Comparison of ENCODE assay signal across 1 cellular context in the genomic region with DNA sequence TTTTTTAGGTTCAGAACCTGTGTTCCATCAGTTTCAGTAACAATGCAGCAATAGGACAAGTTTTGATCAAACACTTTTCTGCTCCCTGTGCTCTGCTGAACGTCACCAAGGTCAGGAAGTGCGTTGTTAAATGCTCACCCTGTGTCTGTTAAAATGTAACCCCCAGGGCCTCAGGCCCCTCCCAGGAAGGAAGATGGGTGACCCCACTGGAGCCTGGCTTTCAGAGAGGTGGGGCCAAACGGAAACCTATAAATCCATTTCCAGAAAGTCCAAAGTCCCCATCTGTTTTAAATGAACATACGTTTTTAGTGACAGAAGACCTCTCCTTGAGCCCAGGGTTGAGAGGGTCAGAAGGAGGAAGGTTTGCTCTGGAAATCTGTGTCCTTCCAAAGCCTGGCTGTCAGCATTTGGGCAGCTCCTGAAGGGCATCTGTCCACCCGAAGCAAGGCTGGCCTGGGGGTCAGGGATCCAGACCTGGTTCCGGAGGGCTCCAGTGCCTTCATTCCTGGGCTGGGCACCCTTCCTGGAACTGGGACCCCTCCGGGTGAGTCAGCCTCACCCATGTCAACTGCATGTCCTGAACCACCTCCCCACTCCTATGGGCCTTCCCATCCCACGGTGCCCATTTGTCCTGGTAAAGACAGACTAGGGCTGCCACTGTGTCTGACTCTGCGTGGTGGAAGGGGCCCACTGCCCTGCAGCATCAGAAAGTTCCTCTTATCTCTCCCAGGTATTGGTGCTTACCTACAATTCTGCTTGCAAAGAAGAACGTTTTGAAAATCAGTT.
TF ChIP-seq lines count a peak whose summit lies in the region.

No MANE protein-coding gene starts in this region.

TF ChIP-seq in HepG2, 621 proteins besides CTCF, POLR2A, EP300 and RAD21 (continued from another document and continues in another):
- TF ChIP-seq MLXIP (CRISPR knock-in tag; IDR thresholded peaks at IDR 0.05; ENCODE audit: borderline replicate concordance) (no peak), NR2F6 (IDR thresholded peaks at IDR 0.05) (peak; percentile 70), NR2F6 (CRISPR knock-in tag; IDR thresholded peaks at IDR 0.05) (peak; percentile 74; the same call in 1 of the 2 replicates), POLR2AphosphoS2 (IDR thresholded peaks at IDR 0.05; ENCODE audit: low read depth, low read length) (no peak), ZNF543 (CRISPR knock-in tag; IDR thresholded peaks at IDR 0.05) (no peak), TOPORS (CRISPR knock-in tag; IDR thresholded peaks at IDR 0.05) (peak; percentile 40; the same call in 1 of the 2 replicates), RFXANK (CRISPR knock-in tag; IDR thresholded peaks at IDR 0.05) (no peak), IKZF1 (IDR thresholded peaks at IDR 0.05) (no peak), ZNF691 (CRISPR knock-in tag; IDR thresholded peaks at IDR 0.05; ENCODE audit: borderline replicate concordance, low read depth) (peak; percentile 57), TOE1 (CRISPR knock-in tag; IDR thresholded peaks at IDR 0.05) (no peak), GTF3A (CRISPR knock-in tag; conservative IDR thresholded peaks at IDR 0.05) (no peak), PPARG (CRISPR knock-in tag; conservative IDR thresholded peaks at IDR 0.05) (no peak), CHD4 (IDR thresholded peaks at IDR 0.05; ENCODE audit: borderline replicate concordance, low read length) (no peak), ZNF556 (CRISPR knock-in tag; IDR thresholded peaks at IDR 0.05; ENCODE audit: borderline replicate concordance) (peak; percentile 84), STAT6 (CRISPR knock-in tag; IDR thresholded peaks at IDR 0.05; ENCODE audit: borderline replicate concordance) (peak; percentile 91; the same call in 1 of the 2 replicates), FUBP1 (CRISPR knock-in tag; IDR thresholded peaks at IDR 0.05; ENCODE audit: borderline replicate concordance) (no peak), ZFP36L2 (CRISPR knock-in tag; IDR thresholded peaks at IDR 0.05) (no peak), ZNF451 (CRISPR knock-in tag; IDR thresholded peaks at IDR 0.05) (no peak), POLR2AphosphoS5 (IDR thresholded peaks at IDR 0.05; ENCODE audit: low read depth, low read length) (peak; percentile 93), ZNF468 (CRISPR knock-in tag; IDR thresholded peaks at IDR 0.05) (no peak), GABPA (IDR thresholded peaks at IDR 0.05; ENCODE audit: low read depth, low read length) (peak; percentile 34; the same call in 1 of the 2 replicates), GABPA (CRISPR knock-in tag; IDR thresholded peaks at IDR 0.05; ENCODE audit: low read depth) (peak; percentile 85), ZNF652 (CRISPR knock-in tag; IDR thresholded peaks at IDR 0.05; ENCODE audit: borderline replicate concordance, low read depth) (no peak), HNF1B (CRISPR knock-in tag; IDR thresholded peaks at IDR 0.05) (peak; percentile 98), ZNF772 (CRISPR knock-in tag; IDR thresholded peaks at IDR 0.05) (peak; percentile 64; the same call in 1 of the 2 replicates), ZNF777 (CRISPR knock-in tag; IDR thresholded peaks at IDR 0.05) (no peak), SRSF9 (IDR thresholded peaks at IDR 0.05; ENCODE audit: borderline replicate concordance, insufficient read depth, low read depth, low read length, poor library complexity, severe bottlenecking) (no peak), ATAD3A (CRISPR knock-in tag; IDR thresholded peaks at IDR 0.05) (no peak), RXRB (CRISPR knock-in tag; IDR thresholded peaks at IDR 0.05; ENCODE audit: borderline replicate concordance) (peak; percentile 50; the same call in 1 of the 2 replicates), TEAD2 (CRISPR knock-in tag; IDR thresholded peaks at IDR 0.05) (no peak), ZNF562 (CRISPR knock-in tag; IDR thresholded peaks at IDR 0.05; ENCODE audit: borderline replicate concordance) (no peak), HOXA3 (CRISPR knock-in tag; IDR thresholded peaks at IDR 0.05) (no peak), CBX2 (IDR thresholded peaks at IDR 0.05; ENCODE audit: low read depth, low read length) (no peak), CBX2 (CRISPR knock-in tag; IDR thresholded peaks at IDR 0.05; ENCODE audit: low read depth) (no peak), CREBL2 (CRISPR knock-in tag; IDR thresholded peaks at IDR 0.05; ENCODE audit: borderline replicate concordance) (no peak), ATF7 (IDR thresholded peaks at IDR 0.05) (no peak), ATF7 (CRISPR knock-in tag; IDR thresholded peaks at IDR 0.05) (0 out of 2 replicates have a peak, but pooled peaks have one; percentile 49), ZSCAN30 (CRISPR knock-in tag; IDR thresholded peaks at IDR 0.05) (no peak)
- TF ChIP-seq, protein P1, sequence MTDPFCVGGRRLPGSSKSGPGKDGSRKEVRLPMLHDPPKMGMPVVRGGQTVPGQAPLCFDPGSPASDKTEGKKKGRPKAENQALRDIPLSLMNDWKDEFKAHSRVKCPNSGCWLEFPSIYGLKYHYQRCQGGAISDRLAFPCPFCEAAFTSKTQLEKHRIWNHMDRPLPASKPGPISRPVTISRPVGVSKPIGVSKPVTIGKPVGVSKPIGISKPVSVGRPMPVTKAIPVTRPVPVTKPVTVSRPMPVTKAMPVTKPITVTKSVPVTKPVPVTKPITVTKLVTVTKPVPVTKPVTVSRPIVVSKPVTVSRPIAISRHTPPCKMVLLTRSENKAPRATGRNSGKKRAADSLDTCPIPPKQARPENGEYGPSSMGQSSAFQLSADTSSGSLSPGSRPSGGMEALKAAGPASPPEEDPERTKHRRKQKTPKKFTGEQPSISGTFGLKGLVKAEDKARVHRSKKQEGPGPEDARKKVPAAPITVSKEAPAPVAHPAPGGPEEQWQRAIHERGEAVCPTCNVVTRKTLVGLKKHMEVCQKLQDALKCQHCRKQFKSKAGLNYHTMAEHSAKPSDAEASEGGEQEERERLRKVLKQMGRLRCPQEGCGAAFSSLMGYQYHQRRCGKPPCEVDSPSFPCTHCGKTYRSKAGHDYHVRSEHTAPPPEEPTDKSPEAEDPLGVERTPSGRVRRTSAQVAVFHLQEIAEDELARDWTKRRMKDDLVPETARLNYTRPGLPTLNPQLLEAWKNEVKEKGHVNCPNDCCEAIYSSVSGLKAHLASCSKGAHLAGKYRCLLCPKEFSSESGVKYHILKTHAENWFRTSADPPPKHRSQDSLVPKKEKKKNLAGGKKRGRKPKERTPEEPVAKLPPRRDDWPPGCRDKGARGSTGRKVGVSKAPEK (CRISPR knock-in tag; IDR thresholded peaks at IDR 0.05; ENCODE audit: borderline replicate concordance) = no peak
- TF ChIP-seq, protein P2, sequence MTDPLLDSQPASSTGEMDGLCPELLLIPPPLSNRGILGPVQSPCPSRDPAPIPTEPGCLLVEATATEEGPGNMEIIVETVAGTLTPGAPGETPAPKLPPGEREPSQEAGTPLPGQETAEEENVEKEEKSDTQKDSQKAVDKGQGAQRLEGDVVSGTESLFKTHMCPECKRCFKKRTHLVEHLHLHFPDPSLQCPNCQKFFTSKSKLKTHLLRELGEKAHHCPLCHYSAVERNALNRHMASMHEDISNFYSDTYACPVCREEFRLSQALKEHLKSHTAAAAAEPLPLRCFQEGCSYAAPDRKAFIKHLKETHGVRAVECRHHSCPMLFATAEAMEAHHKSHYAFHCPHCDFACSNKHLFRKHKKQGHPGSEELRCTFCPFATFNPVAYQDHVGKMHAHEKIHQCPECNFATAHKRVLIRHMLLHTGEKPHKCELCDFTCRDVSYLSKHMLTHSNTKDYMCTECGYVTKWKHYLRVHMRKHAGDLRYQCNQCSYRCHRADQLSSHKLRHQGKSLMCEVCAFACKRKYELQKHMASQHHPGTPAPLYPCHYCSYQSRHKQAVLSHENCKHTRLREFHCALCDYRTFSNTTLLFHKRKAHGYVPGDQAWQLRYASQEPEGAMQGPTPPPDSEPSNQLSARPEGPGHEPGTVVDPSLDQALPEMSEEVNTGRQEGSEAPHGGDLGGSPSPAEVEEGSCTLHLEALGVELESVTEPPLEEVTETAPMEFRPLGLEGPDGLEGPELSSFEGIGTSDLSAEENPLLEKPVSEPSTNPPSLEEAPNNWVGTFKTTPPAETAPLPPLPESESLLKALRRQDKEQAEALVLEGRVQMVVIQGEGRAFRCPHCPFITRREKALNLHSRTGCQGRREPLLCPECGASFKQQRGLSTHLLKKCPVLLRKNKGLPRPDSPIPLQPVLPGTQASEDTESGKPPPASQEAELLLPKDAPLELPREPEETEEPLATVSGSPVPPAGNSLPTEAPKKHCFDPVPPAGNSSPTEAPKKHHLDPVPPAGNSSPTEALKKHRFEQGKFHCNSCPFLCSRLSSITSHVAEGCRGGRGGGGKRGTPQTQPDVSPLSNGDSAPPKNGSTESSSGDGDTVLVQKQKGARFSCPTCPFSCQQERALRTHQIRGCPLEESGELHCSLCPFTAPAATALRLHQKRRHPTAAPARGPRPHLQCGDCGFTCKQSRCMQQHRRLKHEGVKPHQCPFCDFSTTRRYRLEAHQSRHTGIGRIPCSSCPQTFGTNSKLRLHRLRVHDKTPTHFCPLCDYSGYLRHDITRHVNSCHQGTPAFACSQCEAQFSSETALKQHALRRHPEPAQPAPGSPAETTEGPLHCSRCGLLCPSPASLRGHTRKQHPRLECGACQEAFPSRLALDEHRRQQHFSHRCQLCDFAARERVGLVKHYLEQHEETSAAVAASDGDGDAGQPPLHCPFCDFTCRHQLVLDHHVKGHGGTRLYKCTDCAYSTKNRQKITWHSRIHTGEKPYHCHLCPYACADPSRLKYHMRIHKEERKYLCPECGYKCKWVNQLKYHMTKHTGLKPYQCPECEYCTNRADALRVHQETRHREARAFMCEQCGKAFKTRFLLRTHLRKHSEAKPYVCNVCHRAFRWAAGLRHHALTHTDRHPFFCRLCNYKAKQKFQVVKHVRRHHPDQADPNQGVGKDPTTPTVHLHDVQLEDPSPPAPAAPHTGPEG (CRISPR knock-in tag; IDR thresholded peaks at IDR 0.05) = no peak
